Comparison of ENCODE assay signal across 7 cellular contexts in genomic region chr18:51030537-51031258, GRCh38. TPM values are rescaled to one million over a fixed set of nuclear protein-coding genes. Genes with fewer than 3 reads are reported as not detected.
DNase-seq lines count a peak whose midpoint lies in the region; ATAC-seq lines count a peak whose summit lies in the region.

No MANE protein-coding gene starts in this region.

- DNase-seq in NCI-H1105 (lab: John Stamatoyannopoulos, UW) (peak; percentile 44), cerebellar cortex (ENCODE audit: low spot score) (peak; percentile 47), left colon (peak; percentile 73 to 82)
- DNase-seq in activated CD4-positive, CD25-positive, alpha-beta regulatory T cell treated with anti-CD3 and anti-CD28 coated beads, Interleukin-2, amount 50 U/mL, for 16 hours (ENCODE audit: low read depth, low spot score), result peak; percentile 46
- DNase-seq in stimulated activated CD4-positive, alpha-beta T cell treated with anti-CD3 and anti-CD28 coated beads, Interleukin-1b, Interleukin-23, amount 100 ng/mL, for 24 hours (ENCODE audit: low read depth in 4 of 4, low spot score in 1 of 4), result peak in 3 of 4 experiments; percentile 38 to 58 (median 55)

- peak; percentile 74 for ATAC-seq in GM18498 (IDR thresholded peaks at IDR 0.05; ENCODE audit: unreplicated experiment)
- ATAC-seq in HG02571 (IDR thresholded peaks at IDR 0.05; ENCODE audit: unreplicated experiment), result peak; percentile 59
- ATAC-seq in left colon, result peak; percentile 78

- intact Hi-C loops in left colon (cut with DNase I, micrococcal nuclease), result no loop called here

RNA-seq across cellular contexts. Expression of gene SMAD4, which starts 0.7 kb away (rescaled TPM):
- total RNA-seq in left colon, result 100 to 1,000 TPM in 1 of 2 donors, 10 to 100 TPM in 1; 76.1 to 100 TPM

Comparison
In these comparisons a context has a peak if more than half of its experiments do, and no peak if none do; other contexts are left out.
1. Peak in every context shown above with its lines: DNase-seq and ATAC-seq.